In genomic region chr1:11364170-11364569, GRCh38 we compare ENCODE assay signal across 10 cellular contexts.
DNase-seq lines count a peak whose midpoint lies in the region; ATAC-seq and TF ChIP-seq lines count a peak whose summit lies in the region.
"Had no signal": no experiment of that assay in that cellular context is flagged by ENCODE, and none has a peak within 500 bp of the region (broad histone marks: within the 10 kb centered on the region; RNA-seq: fewer than 3 reads in every experiment).

No MANE protein-coding gene starts in this region.

- peak; percentile 49 for DNase-seq in activated CD4-positive, alpha-beta T cell treated with anti-CD3 and anti-CD28 coated beads for 36 hours
- DNase-seq in activated CD4-positive, alpha-beta T cell treated with anti-CD3 and anti-CD28 coated beads for 1 hour: no peak
- peak; percentile 47 for DNase-seq in NB4 (ENCODE audit: low read depth)
- DNase-seq in chondrocyte (ENCODE audit: low spot score): no peak
- DNase-seq in gastrocnemius medialis: peak; percentile 17 to 59
- DNase-seq in kidney tubule cell (ENCODE audit: low spot score): no peak
- DNase-seq: CD4-positive, alpha-beta memory T cell; NCI-H1694 treated with DMSO at 0.1 percent for 48 hours had no signal

- no peaks in the 10 kb centered on the region for H3K4me1 Mint-ChIP-seq in activated CD4-positive, alpha-beta T cell treated with anti-CD3 and anti-CD28 coated beads for 36 hours
- no peaks in the 10 kb centered on the region for H3K4me1 Mint-ChIP-seq in chondrocyte (ENCODE audit: low read depth)

- H3K36me3 ChIP-seq in gastrocnemius medialis: no peaks in the 10 kb centered on the region

- no peak overlapping the region for H3K4me3 Mint-ChIP-seq in activated CD4-positive, alpha-beta T cell treated with anti-CD3 and anti-CD28 coated beads for 36 hours
- H3K4me3 Mint-ChIP-seq in chondrocyte (ENCODE audit: unreplicated experiment): no peak overlapping the region
- H3K4me3 Mint-ChIP-seq: CD4-positive, alpha-beta memory T cell had no signal

- no peaks in the 10 kb centered on the region for H3K9me3 ChIP-seq in gastrocnemius medialis

- H3K36me3 Mint-ChIP-seq in activated CD4-positive, alpha-beta T cell treated with anti-CD3 and anti-CD28 coated beads for 36 hours (ENCODE audit: low read depth): no peaks in the 10 kb centered on the region
- H3K36me3 Mint-ChIP-seq in chondrocyte (ENCODE audit: low read depth): no peaks in the 10 kb centered on the region
- H3K36me3 Mint-ChIP-seq: CD4-positive, alpha-beta memory T cell had no signal

- intact Hi-C loops in activated CD4-positive, alpha-beta T cell treated with anti-CD3 and anti-CD28 coated beads for 36 hours (cut with DNase I, micrococcal nuclease): loop anchor here (1.0 to 10.0 kb wide), 2 partner anchors 119 to 123 kb away; no protein-coding TSS in a partner anchor
- intact Hi-C loops in gastrocnemius medialis (cut with DNase I; ENCODE audit: low total_unique reads): loop anchor here (1.0 to 5.0 kb wide), 3 partner anchors 27 to 122 kb away; no protein-coding TSS in a partner anchor

- no peak overlapping the region for H3K27ac Mint-ChIP-seq in activated CD4-positive, alpha-beta T cell treated with anti-CD3 and anti-CD28 coated beads for 36 hours
- H3K27ac Mint-ChIP-seq in chondrocyte (ENCODE audit: unreplicated experiment): no peak overlapping the region
- H3K27ac Mint-ChIP-seq: CD4-positive, alpha-beta memory T cell had no signal

- H3K27me3 ChIP-seq in gastrocnemius medialis: no peaks in the 10 kb centered on the region

- CTCF ChIA-PET in activated CD4-positive, alpha-beta T cell treated with anti-CD3 and anti-CD28 coated beads for 36 hours (lab: Charles Lee): interaction anchor here (0.8 to 1.2 kb wide), 11 partner anchors 9 to 123 kb away, joined by 3 to 6 read pairs (median 3); no protein-coding TSS in a partner anchor

- TF ChIP-seq CTCF in NB4 (IDR thresholded peaks at IDR 0.05; ENCODE audit: low read depth, low read length): peak; percentile 40
- peak; percentile 43 for TF ChIP-seq CTCF in chondrocyte (IDR thresholded peaks at IDR 0.05)
- peak; percentile 53 to 71 (median 57) for TF ChIP-seq CTCF in gastrocnemius medialis (IDR thresholded peaks at IDR 0.05 in 4 of 5, conservative IDR thresholded peaks at IDR 0.05 in 1 of 5)

- H3K4me3 ChIP-seq in NB4 (ENCODE audit: low read depth, low read length): no peak overlapping the region
- H3K4me3 ChIP-seq in gastrocnemius medialis: no peak overlapping the region

- no peaks in the 10 kb centered on the region for H3K27me3 Mint-ChIP-seq in activated CD4-positive, alpha-beta T cell treated with anti-CD3 and anti-CD28 coated beads for 36 hours
- H3K27me3 Mint-ChIP-seq in chondrocyte (ENCODE audit: low read depth): peaks cover 29% of the 10 kb centered on the region

- no peaks in the 10 kb centered on the region for H3K4me1 ChIP-seq in gastrocnemius medialis

- in situ Hi-C loops in gastrocnemius medialis (cut with MboI; ENCODE audit: low sequenced_read_pairs in 4 of 4): no loop called here

- no peak for ATAC-seq in activated CD4-positive, alpha-beta T cell treated with anti-CD3 and anti-CD28 coated beads for 36 hours
- ATAC-seq in gastrocnemius medialis (peak; percentile 85 to 94), HG03159 (IDR thresholded peaks at IDR 0.05; ENCODE audit: unreplicated experiment) (no peak), GM21381 (IDR thresholded peaks at IDR 0.05; ENCODE audit: unreplicated experiment) (no peak)

- H3K27ac ChIP-seq in gastrocnemius medialis: no peak overlapping the region

- no peaks in the 10 kb centered on the region for H3K9me3 Mint-ChIP-seq in activated CD4-positive, alpha-beta T cell treated with anti-CD3 and anti-CD28 coated beads for 36 hours (ENCODE audit: low read depth)
- no peaks in the 10 kb centered on the region for H3K9me3 Mint-ChIP-seq in chondrocyte (ENCODE audit: low read depth)
- H3K9me3 Mint-ChIP-seq: CD4-positive, alpha-beta memory T cell had no signal

- POLR2A ChIA-PET in activated CD4-positive, alpha-beta T cell treated with anti-CD3 and anti-CD28 coated beads for 36 hours (lab: Charles Lee): interaction anchor here (0.6 kb wide), 1 partner anchor 277 kb away, joined by 7 read pairs; no protein-coding TSS in a partner anchor

- no peak for TF ChIP-seq POLR2A in NB4 (IDR thresholded peaks at IDR 0.05; ENCODE audit: extremely low read depth, insufficient read length)
- no peak for TF ChIP-seq POLR2A in gastrocnemius medialis (IDR thresholded peaks at IDR 0.05)

Comparison
In these comparisons a context has a peak if more than half of its experiments do, and no peak if none do; other contexts are left out.
1. DNase-seq: peak in activated CD4-positive, alpha-beta T cell treated with anti-CD3 and anti-CD28 coated beads for 36 hours (single experiment), NB4 (single experiment) and gastrocnemius medialis (2 of 2); none in activated CD4-positive, alpha-beta T cell treated with anti-CD3 and anti-CD28 coated beads for 1 hour (single experiment), chondrocyte (single experiment) and kidney tubule cell (single experiment).
2. ATAC-seq: peak in gastrocnemius medialis (2 of 2); none in activated CD4-positive, alpha-beta T cell treated with anti-CD3 and anti-CD28 coated beads for 36 hours (single experiment), HG03159 (single experiment) and GM21381 (single experiment).
3. Peak in every context shown above with its lines, with median percentiles within 50 percentile points of each other: CTCF ChIP-seq.